In the genomic region with DNA sequence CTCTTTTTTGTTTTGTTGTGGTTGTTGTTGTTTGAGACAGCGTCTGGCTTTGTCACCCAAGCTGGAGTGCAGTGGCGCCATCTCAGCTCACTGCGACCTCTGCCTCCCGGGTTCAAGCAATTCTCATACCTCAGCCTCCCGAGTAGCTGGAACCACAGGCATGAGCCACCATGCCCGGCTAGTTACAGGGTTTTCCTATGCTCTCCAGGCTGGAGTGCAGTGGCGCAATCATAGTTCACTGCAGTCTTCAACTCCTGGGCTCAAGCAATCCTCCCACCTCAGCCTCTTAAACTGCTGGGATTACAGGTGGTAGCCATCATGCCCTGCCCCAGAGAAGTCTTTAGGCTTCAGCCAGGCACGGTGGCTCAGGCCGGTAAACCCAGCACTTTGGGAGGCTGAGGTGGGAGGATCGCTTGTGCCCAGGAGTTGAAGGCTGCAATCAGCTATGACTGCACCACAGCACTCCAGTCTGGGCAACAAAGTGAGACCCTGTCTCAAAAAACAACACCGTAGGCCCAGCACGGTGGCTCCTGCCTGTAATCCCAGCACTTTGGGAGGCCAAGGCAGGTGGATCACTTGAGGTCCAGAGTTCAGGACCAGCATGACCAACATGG, we compare ENCODE assay signal across 6 cellular contexts. TPM values are rescaled to one million over a fixed set of nuclear protein-coding genes. Genes with fewer than 3 reads are reported as not detected.
"Had no signal": no experiment of that assay in that cellular context is flagged by ENCODE, and none has a peak within 500 bp of the region (broad histone marks: within the 10 kb centered on the region; RNA-seq: fewer than 3 reads in every experiment).

No MANE protein-coding gene starts in this region.

RNA-seq across cellular contexts. Expression of a gene that starts 54.3 kb away (rescaled TPM):
- total RNA-seq: activated CD4-positive, alpha-beta T cell treated with anti-CD3 and anti-CD28 coated beads, Interleukin-2, amount 10 ng/mL, durations not matched to agents 7 days and 5 days; activated naive CD4-positive, alpha-beta T cell treated with anti-CD3 and anti-CD28 coated beads, Interleukin-2, amount 50 U/mL, for 72 hours; activated naive CD8-positive, alpha-beta T cell treated with anti-CD3 and anti-CD28 coated beads, Interleukin-2, amount 10 ng/mL, durations not matched to agents 7 days and 5 days; activated T-cell treated with anti-CD3 and anti-CD28 coated beads, Interleukin-2, amount 50 U/mL, for 72 hours; ascending aorta; cardiac muscle cell had no signal
- polyA plus RNA-seq: cardiac muscle cell had no signal
